ENCODE assay signal across 9 cellular contexts in the genomic region with DNA sequence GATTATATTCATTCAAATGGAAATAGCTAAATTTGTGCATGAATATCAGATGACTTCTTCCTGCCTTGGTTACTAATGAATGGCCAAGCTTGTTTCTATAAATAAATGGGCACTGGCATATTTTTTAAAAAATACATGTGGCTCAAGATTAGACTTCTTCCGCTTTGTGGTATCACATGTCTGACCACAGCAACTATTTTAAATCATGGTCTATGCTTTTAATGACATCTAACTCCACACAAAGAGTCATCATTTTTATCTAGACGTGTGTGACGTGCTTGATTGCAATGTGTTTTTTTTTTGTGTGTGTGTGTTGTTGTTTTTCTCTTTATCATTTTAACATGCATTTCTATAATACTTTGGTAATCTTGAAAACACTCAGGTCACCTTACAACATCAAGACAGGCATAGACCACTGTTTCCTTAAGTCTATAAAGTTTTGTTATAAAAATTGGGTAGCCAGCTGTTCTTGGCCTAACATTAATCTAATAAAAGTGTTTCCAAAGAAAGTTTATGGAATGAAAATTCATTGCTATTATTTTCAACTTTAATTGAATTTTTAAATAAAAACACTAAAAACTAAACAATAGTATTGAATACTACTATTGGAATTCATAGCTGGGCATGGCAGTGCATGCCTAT. TPM values are rescaled to one million over a fixed set of nuclear protein-coding genes. Genes with fewer than 3 reads are reported as not detected.
DNase-seq lines count a peak whose midpoint lies in the region; ATAC-seq and TF ChIP-seq lines count a peak whose summit lies in the region.
"Had no signal": no experiment of that assay in that cellular context is flagged by ENCODE, and none has a peak within 500 bp of the region (broad histone marks: within the 10 kb centered on the region; RNA-seq: fewer than 3 reads in every experiment).

No MANE protein-coding gene starts in this region.

- H2AK5ac ChIP-seq in mesendoderm (ENCODE audit: low read length): no peak overlapping the region

- H3K79me2 ChIP-seq in Loucy (ENCODE audit: insufficient read depth, low read length) (no peaks in the 10 kb centered on the region), mesendoderm (ENCODE audit: control insufficient read depth, insufficient read depth, low read length) (no peaks in the 10 kb centered on the region)

- no peak overlapping the region for H2AFZ ChIP-seq in Loucy (ENCODE audit: low read length)

- no peaks in the 10 kb centered on the region for H3K36me3 ChIP-seq in Loucy (ENCODE audit: insufficient read depth, low read length)
- H3K36me3 ChIP-seq in tibial nerve: no peaks in the 10 kb centered on the region
- no peaks in the 10 kb centered on the region for H3K36me3 ChIP-seq in mesendoderm (ENCODE audit: control insufficient read depth, insufficient read depth, low read length)

- no peak overlapping the region for H3K23ac ChIP-seq in mesendoderm (ENCODE audit: low read length)

- WGBS in tibial nerve, 2 donors: 69 to 81% methylated on average over 3 of the region's 3 CpGs
- no CpG with 5 or more reads among the region's 3 CpGs for WGBS in mesendoderm (ENCODE audit: extremely low coverage, insufficient coverage, low lambda C conversion rate)

- no peaks in the 10 kb centered on the region for H3K79me1 ChIP-seq in mesendoderm (ENCODE audit: low read length)

- no peak overlapping the region for H3K4me3 ChIP-seq in GM12865 (ENCODE audit: low read depth, low read length)
- H3K4me3 ChIP-seq in Loucy (ENCODE audit: low read length, poor library complexity, severe bottlenecking): no peak overlapping the region
- no peak overlapping the region for H3K4me3 ChIP-seq in tibial nerve
- H3K4me3 ChIP-seq in mesendoderm (ENCODE audit: low read length): no peak overlapping the region

- peak; percentile 42 for DNase-seq in GM12865 (ENCODE audit: low read depth)
- DNase-seq in fibroblast of peridontal ligament (ENCODE audit: extremely low read depth): peak; percentile 81
- no peak for DNase-seq in tibial nerve (ENCODE audit: low spot score in 2 of 2)
- DNase-seq in AG20443 (ENCODE audit: low spot score): no peak
- no peak for DNase-seq in mesendoderm
- DNase-seq: NCI-H526 had no signal

- ATAC-seq in HG02571 (IDR thresholded peaks at IDR 0.05; ENCODE audit: unreplicated experiment) (peak; percentile 33), HG02642 (IDR thresholded peaks at IDR 0.05; ENCODE audit: poor library complexity, unreplicated experiment) (no peak)

- H3K27ac ChIP-seq in tibial nerve: no peak overlapping the region
- no peak overlapping the region for H3K27ac ChIP-seq in mesendoderm (ENCODE audit: low read depth, low read length)

- no peaks in the 10 kb centered on the region for H3K27me3 ChIP-seq in Loucy (ENCODE audit: insufficient read depth, low read length, poor library complexity, severe bottlenecking)
- no peaks in the 10 kb centered on the region for H3K27me3 ChIP-seq in tibial nerve
- no peaks in the 10 kb centered on the region for H3K27me3 ChIP-seq in mesendoderm (ENCODE audit: insufficient read depth, low read length, poor library complexity)

- no peak overlapping the region for H2BK5ac ChIP-seq in mesendoderm (ENCODE audit: low read length)

- no peak for TF ChIP-seq POLR2A in tibial nerve (IDR thresholded peaks at IDR 0.05)

- H3K4me1 ChIP-seq in Loucy (ENCODE audit: insufficient read depth, low read length, poor library complexity, severe bottlenecking) (peaks cover 28% of the 10 kb centered on the region), tibial nerve (peaks cover 0 to under 1% (median 0%) of the 10 kb centered on the region in 4 donors), mesendoderm (ENCODE audit: control insufficient read depth, low read depth, low read length) (no peaks in the 10 kb centered on the region)

- no peaks in the 10 kb centered on the region for H4K20me1 ChIP-seq in Loucy (ENCODE audit: insufficient read depth, low read length, poor library complexity, severe bottlenecking)

- no peaks in the 10 kb centered on the region for H3K9me2 ChIP-seq in Loucy (replicated peaks; ENCODE audit: low read depth, low read length)

- no peak overlapping the region for H4K5ac ChIP-seq in mesendoderm (ENCODE audit: low read length)

- no peak overlapping the region for H3K4ac ChIP-seq in mesendoderm (ENCODE audit: low read depth, low read length)

- H2BK120ac ChIP-seq in mesendoderm (ENCODE audit: low read depth, low read length): no peak overlapping the region

- no peak overlapping the region for H2BK15ac ChIP-seq in mesendoderm (replicated peaks; ENCODE audit: low read depth)

- no peak for TF ChIP-seq CTCF in GM12865 (IDR thresholded peaks at IDR 0.05; ENCODE audit: insufficient read depth, low read depth, low read length, missing control alignments)
- TF ChIP-seq CTCF in Loucy (conservative IDR thresholded peaks at IDR 0.05; ENCODE audit: low read length): no peak
- TF ChIP-seq CTCF in tibial nerve (IDR thresholded peaks at IDR 0.05): no peak

- H3F3A ChIP-seq in Loucy (ENCODE audit: low read depth): no peaks in the 10 kb centered on the region

- no peak overlapping the region for H3K18ac ChIP-seq in mesendoderm (ENCODE audit: low read length)

- peak overlapping the region; percentile 20 for H3K4me2 ChIP-seq in Loucy (ENCODE audit: low read depth, low read length, poor library complexity, severe bottlenecking)
- no peak overlapping the region for H3K4me2 ChIP-seq in mesendoderm (ENCODE audit: low read length)

- peak in 1 of 2 donors; percentile 54 for TF ChIP-seq EP300 in tibial nerve (IDR thresholded peaks at IDR 0.05)

- H3K56ac ChIP-seq in mesendoderm (ENCODE audit: low read length): no peak overlapping the region

- no peak overlapping the region for H4K8ac ChIP-seq in mesendoderm (ENCODE audit: low read depth, low read length)

- H3K9me3 ChIP-seq in Loucy (ENCODE audit: insufficient read depth, low read depth, low read length): no peaks in the 10 kb centered on the region
- H3K9me3 ChIP-seq in tibial nerve: no peaks in the 10 kb centered on the region

- no peak overlapping the region for H3K9ac ChIP-seq in Loucy (ENCODE audit: low read depth, low read length, poor library complexity, severe bottlenecking)
- H3K9ac ChIP-seq in mesendoderm (ENCODE audit: low read length): no peak overlapping the region

RNA-seq across cellular contexts. Expression of a gene that starts 29.5 kb away (rescaled TPM):
- total RNA-seq in tibial nerve: 100 to 1,000 TPM; 142 to 489 (median 195) TPM
- not detected for polyA plus RNA-seq in mesendoderm (2013, experiment 1 of 2)
- polyA plus RNA-seq in mesendoderm (2013, experiment 2 of 2): not detected

RNA-seq across cellular contexts. Expression of a gene that starts 30.8 kb away (rescaled TPM):
- under 1 TPM in 2 of 4 donors, not detected in 2; 0.22 to 0.78 TPM for total RNA-seq in tibial nerve
- polyA plus RNA-seq in mesendoderm (2013, experiment 1 of 2): not detected
- not detected for polyA plus RNA-seq in mesendoderm (2013, experiment 2 of 2)

Comparison
In these comparisons a context has a peak if more than half of its experiments do, and no peak if none do; other contexts are left out.
1. DNase-seq: peak in GM12865 (single experiment) and fibroblast of peridontal ligament (single experiment); none in tibial nerve (0 of 2), AG20443 (single experiment) and mesendoderm (single experiment).